ENCODE assay signal across 19 cellular contexts in the genomic region with DNA sequence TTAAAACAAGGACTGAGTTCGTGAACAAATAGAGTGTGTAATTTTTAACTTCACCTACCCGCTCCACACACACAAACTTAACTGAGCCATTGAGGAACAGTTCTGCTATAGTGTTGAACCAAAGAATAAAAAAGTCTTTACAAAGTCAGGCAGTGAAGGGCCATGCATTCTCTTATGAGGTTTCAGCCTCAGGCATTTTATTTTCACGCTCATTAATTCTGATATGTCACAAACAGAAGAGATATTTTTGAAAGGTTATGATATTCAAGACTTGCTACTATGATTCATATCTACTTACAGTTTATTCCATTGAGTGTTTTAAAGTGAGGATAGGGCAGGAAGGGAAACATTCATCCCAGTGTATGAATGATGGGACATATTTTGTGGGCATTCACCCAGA.
DNase-seq lines count a peak whose midpoint lies in the region; ATAC-seq lines count a peak whose summit lies in the region.
"Had no signal": no experiment of that assay in that cellular context is flagged by ENCODE, and none has a peak within 500 bp of the region (broad histone marks: within the 10 kb centered on the region; RNA-seq: fewer than 3 reads in every experiment).

No MANE protein-coding gene starts in this region.

- peaks cover 16% of the 10 kb centered on the region for H3K4me1 ChIP-seq in Karpas-422 (ENCODE audit: low read length)

- no peaks in the 10 kb centered on the region for H3K9me3 Mint-ChIP-seq in stimulated activated naive CD8-positive, alpha-beta T cell treated with anti-CD3 and anti-CD28 coated beads, Interleukin-15, amount 100 ng/mL, for 72 hours
- H3K9me3 Mint-ChIP-seq: CD4-positive, alpha-beta T cell had no signal

- no peak overlapping the region for H3K4me2 ChIP-seq in Karpas-422 (ENCODE audit: low read depth, low read length, poor library complexity, severe bottlenecking)

- no peaks in the 10 kb centered on the region for H3K36me3 ChIP-seq in Karpas-422 (ENCODE audit: insufficient read depth, low read length)

- H3K27me3 ChIP-seq in Karpas-422 (ENCODE audit: low read length): no peaks in the 10 kb centered on the region

- H3K79me2 ChIP-seq in Karpas-422 (ENCODE audit: low read length): no peaks in the 10 kb centered on the region

- no peaks in the 10 kb centered on the region for H3K4me1 Mint-ChIP-seq in stimulated activated naive CD8-positive, alpha-beta T cell treated with anti-CD3 and anti-CD28 coated beads, Interleukin-15, amount 100 ng/mL, for 72 hours
- H3K4me1 Mint-ChIP-seq: IgD-negative memory B cell had no signal

- peak overlapping the region; percentile 86 for H2AFZ ChIP-seq in Karpas-422 (ENCODE audit: low read length)

- no peak overlapping the region for H3K27ac ChIP-seq in Karpas-422 (ENCODE audit: low read length)
- H3K27ac ChIP-seq: C4-2B had no signal

- H3K9me3 ChIP-seq in Karpas-422 (ENCODE audit: low read length): no peaks in the 10 kb centered on the region

- no peak overlapping the region for H3K4me3 ChIP-seq in Karpas-422 (ENCODE audit: low read length)

- in situ Hi-C loops in SK-MEL-5 (cut with HindIII; ENCODE audit: low pct_unique_long_range_greater_than_20kb, low sequenced_read_pairs): no loop called here

- DNase-seq in Karpas-422 (no peak), SK-MEL-5 (ENCODE audit: low read depth, low spot score) (peak; percentile 95), amniotic epithelial cell (ENCODE audit: low read depth) (peak; percentile 49), left lobe of liver (ENCODE audit: low spot score) (no peak)
- no peak for DNase-seq in stimulated activated naive CD8-positive, alpha-beta T cell treated with anti-CD3 and anti-CD28 coated beads, Interleukin-15, amount 100 ng/mL, for 72 hours
- DNase-seq in activated CD4-positive, alpha-beta T cell treated with anti-CD3 and anti-CD28 coated beads, Interleukin-2, amount 50 U/mL, for 4 hours: no peak
- DNase-seq: AML-193; CD4-positive, alpha-beta T cell; DMS153; DMS79; GF-D8; GOT3; H7; HFFc6 had no signal

- H3K27me3 Mint-ChIP-seq in stimulated activated naive CD8-positive, alpha-beta T cell treated with anti-CD3 and anti-CD28 coated beads, Interleukin-15, amount 100 ng/mL, for 72 hours: no peaks in the 10 kb centered on the region
- H3K27me3 Mint-ChIP-seq: CD4-positive, alpha-beta T cell; IgD-negative memory B cell had no signal

- no peak overlapping the region for H3K27ac Mint-ChIP-seq in stimulated activated naive CD8-positive, alpha-beta T cell treated with anti-CD3 and anti-CD28 coated beads, Interleukin-15, amount 100 ng/mL, for 72 hours
- H3K27ac Mint-ChIP-seq: CD4-positive, alpha-beta T cell; HFFc6; IgD-negative memory B cell had no signal

- no peak overlapping the region for H3K9ac ChIP-seq in Karpas-422 (ENCODE audit: low read length)

- H3K9me2 ChIP-seq in Karpas-422 (replicated peaks; ENCODE audit: insufficient read depth, low read length): no peaks in the 10 kb centered on the region

- no peak for ATAC-seq in stimulated activated naive CD8-positive, alpha-beta T cell treated with anti-CD3 and anti-CD28 coated beads, Interleukin-15, amount 100 ng/mL, for 72 hours
- no peak for ATAC-seq in HG02610 (IDR thresholded peaks at IDR 0.05; ENCODE audit: unreplicated experiment)
- ATAC-seq in left lobe of liver: no peak
- ATAC-seq: HCT116, HepG2 had no signal

- H3K4me3 Mint-ChIP-seq in stimulated activated naive CD8-positive, alpha-beta T cell treated with anti-CD3 and anti-CD28 coated beads, Interleukin-15, amount 100 ng/mL, for 72 hours: no peak overlapping the region
- H3K4me3 Mint-ChIP-seq: CD4-positive, alpha-beta T cell; HFFc6; IgD-negative memory B cell had no signal

- no peaks in the 10 kb centered on the region for H4K20me1 ChIP-seq in Karpas-422 (ENCODE audit: insufficient read depth, low read depth, low read length)

Comparison
In these comparisons a context has a peak if more than half of its experiments do, and no peak if none do; other contexts are left out.
1. DNase-seq: peak in SK-MEL-5 (single experiment) and amniotic epithelial cell (single experiment); none in Karpas-422 (single experiment), stimulated activated naive CD8-positive, alpha-beta T cell treated with anti-CD3 and anti-CD28 coated beads, Interleukin-15, amount 100 ng/mL, for 72 hours (0 of 2), activated CD4-positive, alpha-beta T cell treated with anti-CD3 and anti-CD28 coated beads, Interleukin-2, amount 50 U/mL, for 4 hours (0 of 2) and left lobe of liver (single experiment).